8 cellular contexts compared by ENCODE assay signal in the genomic region with DNA sequence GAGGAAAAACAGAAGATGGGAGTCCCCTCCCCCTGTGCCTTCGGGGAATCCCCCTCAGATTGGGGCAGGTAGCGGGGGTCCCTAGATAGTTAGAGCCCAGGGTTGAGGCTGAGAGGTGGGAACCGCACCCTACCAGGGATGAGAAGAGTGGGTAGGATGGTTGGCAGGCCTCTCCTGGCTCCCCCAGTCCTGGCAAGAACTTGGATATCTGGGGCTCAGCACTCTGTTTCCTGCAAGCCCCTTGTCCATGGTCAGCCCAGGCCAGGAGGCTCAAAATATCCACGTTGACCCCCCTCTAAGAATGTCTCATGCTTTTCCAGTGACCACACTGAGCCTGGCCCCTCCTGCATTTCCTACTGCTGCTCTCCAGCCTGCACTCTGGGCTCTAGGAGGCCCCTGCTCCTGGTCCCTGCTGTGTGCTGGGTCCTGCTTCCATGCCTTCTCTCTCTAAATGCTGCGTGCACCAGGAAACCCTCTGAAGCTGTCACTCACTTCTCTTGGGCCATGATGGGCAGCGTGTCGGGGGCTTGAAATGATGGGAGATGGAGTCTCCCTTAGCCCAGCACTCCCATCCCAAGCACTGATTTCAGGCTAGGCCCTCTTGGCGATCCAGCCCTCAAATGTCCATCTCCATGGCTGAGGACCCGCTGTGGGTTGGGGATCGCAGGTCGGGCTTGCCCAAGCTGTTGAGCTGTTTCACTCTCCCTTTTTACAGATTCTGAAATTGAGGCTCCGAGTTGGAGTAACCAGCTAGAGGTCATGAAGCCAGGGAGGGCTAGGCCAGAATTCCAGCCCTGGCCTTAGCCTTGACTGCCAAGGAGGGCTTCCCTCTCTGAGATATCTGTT. TPM values are rescaled to one million over a fixed set of nuclear protein-coding genes. Genes with fewer than 3 reads are reported as not detected.
DNase-seq lines count a peak whose midpoint lies in the region; ATAC-seq and TF ChIP-seq lines count a peak whose summit lies in the region.

No MANE protein-coding gene starts in this region.

- peaks cover 51% of the 10 kb centered on the region for H3K4me1 ChIP-seq in mesenchymal stem cell (ENCODE audit: control insufficient read depth, insufficient read depth, low read depth, low read length)

- H2BK5ac ChIP-seq in mesenchymal stem cell (ENCODE audit: low read depth, low read length, poor library complexity, severe bottlenecking), result peak overlapping the region; percentile 48

- H4K8ac ChIP-seq in mesenchymal stem cell (ENCODE audit: low read length), result peak overlapping the region; percentile 82

- H2BK12ac ChIP-seq in mesenchymal stem cell (ENCODE audit: low read length in 2 of 2), result peak overlapping the region in 1 of 2 experiments; percentile 11

- CTCF ChIA-PET in activated naive CD4-positive, alpha-beta T cell treated with anti-CD3 and anti-CD28 coated beads for 36 hours (lab: Charles Lee), result interaction anchor here (1.0 to 1.8 kb wide), 3 partner anchors 18 to 71 kb away, joined by 3 to 13 read pairs (median 9); no protein-coding TSS in a partner anchor

- peak overlapping the region; percentile 59 for H3K27ac Mint-ChIP-seq in activated naive CD4-positive, alpha-beta T cell treated with anti-CD3 and anti-CD28 coated beads for 36 hours
- H3K27ac Mint-ChIP-seq in brain, result peak overlapping the region; percentile 78 to 90 (median 88)
- peak overlapping the region; percentile 73 for H3K27ac Mint-ChIP-seq in type B pancreatic cell

- H3K9me3 ChIP-seq in mesenchymal stem cell (ENCODE audit: control insufficient read depth, low read length), result no peaks in the 10 kb centered on the region

- H3K9me3 Mint-ChIP-seq in activated naive CD4-positive, alpha-beta T cell treated with anti-CD3 and anti-CD28 coated beads for 36 hours, result no peaks in the 10 kb centered on the region
- H3K9me3 Mint-ChIP-seq in brain (peaks cover 0 to 8% (median 0%) of the 10 kb centered on the region in 5 experiments), type B pancreatic cell (no peaks in the 10 kb centered on the region)

- TF ChIP-seq CTCF in brain (conservative IDR thresholded peaks at IDR 0.05), result no peak
- no peak for TF ChIP-seq CTCF in type B pancreatic cell (conservative IDR thresholded peaks at IDR 0.05)

- H3K27ac ChIP-seq in mesenchymal stem cell (ENCODE audit: low read length, poor library complexity, severe bottlenecking), result peak overlapping the region; percentile 81

- H3K36me3 Mint-ChIP-seq in activated naive CD4-positive, alpha-beta T cell treated with anti-CD3 and anti-CD28 coated beads for 36 hours (ENCODE audit: low read depth), result peaks cover 15% of the 10 kb centered on the region
- H3K36me3 Mint-ChIP-seq in brain (no peaks in the 10 kb centered on the region), type B pancreatic cell (peaks cover 8% of the 10 kb centered on the region)

- H3K18ac ChIP-seq in mesenchymal stem cell (ENCODE audit: low read depth in 1 of 2, low read length in 2 of 2), result peak overlapping the region; percentile 40 to 46

- H2BK120ac ChIP-seq in mesenchymal stem cell (ENCODE audit: low read depth, low read length), result peak overlapping the region; percentile 11

- H3K79me1 ChIP-seq in mesenchymal stem cell (replicated peaks; ENCODE audit: low read length, poor library complexity, severe bottlenecking), result peaks cover 16% of the 10 kb centered on the region

- peak overlapping the region; percentile 38 to 96 for H3K4me3 ChIP-seq in mesenchymal stem cell (ENCODE audit: insufficient read depth in 1 of 2, low read depth in 1 of 2, low read length in 2 of 2)

- H3K9ac ChIP-seq in mesenchymal stem cell (ENCODE audit: low read length), result peak overlapping the region; percentile 50

- intact Hi-C loops in activated naive CD4-positive, alpha-beta T cell treated with anti-CD3 and anti-CD28 coated beads for 36 hours (cut with micrococcal nuclease), result no loop called here

- no peaks in the 10 kb centered on the region for H3K27me3 ChIP-seq in mesenchymal stem cell (ENCODE audit: control insufficient read depth in 1 of 2, insufficient read depth in 1 of 2, low read length in 2 of 2)

- H3K4ac ChIP-seq in mesenchymal stem cell (ENCODE audit: low read depth in 1 of 2, low read length in 2 of 2), result peak overlapping the region; percentile 46 to 68

- WGBS in mesenchymal stem cell, result 71% methylated on average over 12 of the region's 12 CpGs

- H2BK15ac ChIP-seq in mesenchymal stem cell (ENCODE audit: low read depth, poor library complexity, severe bottlenecking), result peak overlapping the region; percentile 9

- H3K14ac ChIP-seq in mesenchymal stem cell (ENCODE audit: low read length in 2 of 2), result no peak overlapping the region

- H4K91ac ChIP-seq in mesenchymal stem cell (ENCODE audit: low read length), result peak overlapping the region; percentile 70

- H2AK5ac ChIP-seq in mesenchymal stem cell (ENCODE audit: low read length, severe bottlenecking), result peak overlapping the region; percentile 50

- peak overlapping the region; percentile 67 for H3K4me2 ChIP-seq in mesenchymal stem cell (ENCODE audit: low read length, poor library complexity, severe bottlenecking)

- ATAC-seq in GM18520 (IDR thresholded peaks at IDR 0.05; ENCODE audit: unreplicated experiment) (no peak), GM18498 (IDR thresholded peaks at IDR 0.05; ENCODE audit: unreplicated experiment) (no peak), GM21528 (IDR thresholded peaks at IDR 0.05; ENCODE audit: low FRiP score, unreplicated experiment) (no peak)

- H3K4me1 Mint-ChIP-seq in activated naive CD4-positive, alpha-beta T cell treated with anti-CD3 and anti-CD28 coated beads for 36 hours (ENCODE audit: low read depth), result peaks cover 42% of the 10 kb centered on the region
- H3K4me1 Mint-ChIP-seq in brain (peaks cover 75% of the 10 kb centered on the region), type B pancreatic cell (ENCODE audit: unreplicated experiment) (peaks cover 31% of the 10 kb centered on the region)

- peak overlapping the region; percentile 95 for H3K4me3 Mint-ChIP-seq in activated naive CD4-positive, alpha-beta T cell treated with anti-CD3 and anti-CD28 coated beads for 36 hours
- H3K4me3 Mint-ChIP-seq in brain (peak overlapping the region; percentile 80 to 95 (median 87)), type B pancreatic cell (peak overlapping the region; percentile 83)

- H2AFZ ChIP-seq in mesenchymal stem cell (ENCODE audit: low read depth, low read length), result no peak overlapping the region

- H3K27me3 Mint-ChIP-seq in activated naive CD4-positive, alpha-beta T cell treated with anti-CD3 and anti-CD28 coated beads for 36 hours (ENCODE audit: low read depth), result no peaks in the 10 kb centered on the region
- H3K27me3 Mint-ChIP-seq in brain (peaks cover 4% of the 10 kb centered on the region), type B pancreatic cell (no peaks in the 10 kb centered on the region)

- peak overlapping the region in 1 of 2 experiments; percentile 46 for H3K23ac ChIP-seq in mesenchymal stem cell (ENCODE audit: low read length in 2 of 2)

- no peak for DNase-seq in activated naive CD4-positive, alpha-beta T cell treated with anti-CD3 and anti-CD28 coated beads for 36 hours
- DNase-seq in activated naive CD4-positive, alpha-beta T cell treated with anti-CD3 and anti-CD28 coated beads, Interleukin-2, amount 50 U/mL, for 16 hours, result no peak
- peak; percentile 54 for DNase-seq in mesenchymal stem cell
- no peak for DNase-seq in type B pancreatic cell (ENCODE audit: extremely low spot score, unreplicated experiment)

- peaks cover 26 to 51% of the 10 kb centered on the region in 2 experiments for H3K36me3 ChIP-seq in mesenchymal stem cell (ENCODE audit: control insufficient read depth in 1 of 2, insufficient read depth in 2 of 2, low read depth in 1 of 2, low read length in 2 of 2)

RNA-seq across cellular contexts. Expression of gene MAP3K11, which starts 2.0 kb away (rescaled TPM):
- 10 to 100 TPM; 28.9 to 32.7 TPM for total RNA-seq in activated naive CD4-positive, alpha-beta T cell treated with anti-CD3 and anti-CD28 coated beads for 36 hours
- 79.2 TPM for polyA plus RNA-seq in brain (ENCODE audit: insufficient read depth, low read depth, low replicate concordance)
- 36.7 TPM for polyA plus RNA-seq in mesenchymal stem cell (2013, experiment 1 of 2)
- 36.1 TPM for polyA plus RNA-seq in mesenchymal stem cell (2013, experiment 2 of 2)
- total RNA-seq in type B pancreatic cell (ENCODE audit: low replicate concordance), result 56.7 and 61.9 TPM in 2 replicates

RNA-seq across cellular contexts. Expression of gene PCNX3, which starts 3.6 kb away (rescaled TPM):
- 10 to 100 TPM; 21.6 to 24.7 TPM for total RNA-seq in activated naive CD4-positive, alpha-beta T cell treated with anti-CD3 and anti-CD28 coated beads for 36 hours
- polyA plus RNA-seq in brain (ENCODE audit: insufficient read depth, low read depth, low replicate concordance), result 29.6 TPM
- polyA plus RNA-seq in mesenchymal stem cell (2013, experiment 1 of 2), result 21.5 TPM
- polyA plus RNA-seq in mesenchymal stem cell (2013, experiment 2 of 2), result 19.8 TPM
- 44.9 and 49.2 TPM in 2 replicates for total RNA-seq in type B pancreatic cell (ENCODE audit: low replicate concordance)

RNA-seq across cellular contexts. Expression of gene KCNK7, which starts 16.4 kb away (rescaled TPM):
- total RNA-seq in activated naive CD4-positive, alpha-beta T cell treated with anti-CD3 and anti-CD28 coated beads for 36 hours, result under 1 TPM in 1 of 2 experiments, not detected in 1; 0.35 TPM
- 0.68 TPM for polyA plus RNA-seq in brain (ENCODE audit: insufficient read depth, low read depth, low replicate concordance)
- 0.04 TPM for polyA plus RNA-seq in mesenchymal stem cell (2013, experiment 1 of 2)
- polyA plus RNA-seq in mesenchymal stem cell (2013, experiment 2 of 2), result 0.08 TPM
- 0.36 and 1.1 TPM in 2 replicates for total RNA-seq in type B pancreatic cell (ENCODE audit: low replicate concordance)

RNA-seq across cellular contexts. Expression of gene SIPA1, which starts 25.9 kb away (rescaled TPM):
- 100 to 1,000 TPM; 146 to 150 TPM for total RNA-seq in activated naive CD4-positive, alpha-beta T cell treated with anti-CD3 and anti-CD28 coated beads for 36 hours
- polyA plus RNA-seq in brain (ENCODE audit: insufficient read depth, low read depth, low replicate concordance), result 33.7 TPM
- 35.0 TPM for polyA plus RNA-seq in mesenchymal stem cell (2013, experiment 1 of 2)
- 34.6 TPM for polyA plus RNA-seq in mesenchymal stem cell (2013, experiment 2 of 2)
- total RNA-seq in type B pancreatic cell (ENCODE audit: low replicate concordance), result 26.5 and 26.8 TPM in 2 replicates

RNA-seq across cellular contexts. Expression of gene EHBP1L1, which starts 36.1 kb away (rescaled TPM):
- total RNA-seq in activated naive CD4-positive, alpha-beta T cell treated with anti-CD3 and anti-CD28 coated beads for 36 hours, result 10 to 100 TPM; 51.9 to 54.6 TPM
- polyA plus RNA-seq in brain (ENCODE audit: insufficient read depth, low read depth, low replicate concordance), result 8.2 TPM
- 22.5 TPM for polyA plus RNA-seq in mesenchymal stem cell (2013, experiment 1 of 2)
- 22.6 TPM for polyA plus RNA-seq in mesenchymal stem cell (2013, experiment 2 of 2)
- total RNA-seq in type B pancreatic cell (ENCODE audit: low replicate concordance), result 10.9 and 14.7 TPM in 2 replicates
